Comparison of ENCODE assay signal across 11 cellular contexts in the genomic region with DNA sequence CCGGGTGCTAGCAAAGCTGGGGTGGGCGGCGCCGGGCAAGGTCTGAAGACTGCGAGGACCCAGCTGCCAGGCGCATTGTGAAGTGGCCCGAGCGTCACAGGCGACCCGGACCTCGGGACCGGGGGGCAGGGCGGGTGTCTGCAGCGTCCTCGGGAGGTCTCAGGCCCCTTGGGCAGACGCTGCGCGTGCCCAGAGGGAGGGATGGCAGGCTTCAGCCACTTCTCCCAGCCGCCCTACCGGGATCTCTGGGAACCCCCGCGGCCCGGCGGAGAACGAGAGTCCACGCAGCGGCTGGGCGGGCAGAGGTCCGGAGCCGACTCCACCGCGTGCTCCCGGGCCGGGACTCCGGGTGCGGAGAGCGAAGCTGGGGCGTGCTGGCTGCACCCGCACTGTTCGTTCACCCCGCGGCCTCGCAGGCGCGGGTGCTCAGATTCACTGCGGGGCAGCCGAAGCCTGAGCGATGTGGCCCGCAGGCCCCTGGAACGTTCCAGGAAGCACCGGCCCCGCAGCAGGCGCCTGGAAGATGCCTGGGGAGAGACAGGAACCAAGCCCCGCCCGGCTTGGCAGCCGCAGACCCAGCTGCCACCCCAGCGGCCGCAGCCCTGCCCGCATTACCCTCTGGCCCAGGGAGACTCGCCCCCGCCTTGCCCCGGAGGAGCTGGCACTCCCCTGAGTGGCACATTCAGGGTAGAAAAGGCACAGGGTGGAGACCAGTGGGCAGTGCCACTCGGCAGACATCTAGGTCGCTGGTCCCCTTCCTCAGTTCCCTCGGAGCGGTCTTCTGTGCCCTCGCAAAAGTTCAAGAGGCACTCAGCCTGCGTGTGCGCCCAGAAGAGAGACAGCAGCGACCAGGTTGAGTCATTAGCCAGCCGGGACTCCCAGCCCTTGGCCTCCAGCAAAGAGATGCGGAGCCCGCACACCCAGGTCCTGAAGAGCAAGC. TPM values are rescaled to one million over a fixed set of nuclear protein-coding genes. Genes with fewer than 3 reads are reported as not detected.
DNase-seq lines count a peak whose midpoint lies in the region; ATAC-seq, FAIRE-seq and TF ChIP-seq lines count a peak whose summit lies in the region.
"Had no signal": no experiment of that assay in that cellular context is flagged by ENCODE, and none has a peak within 500 bp of the region (broad histone marks: within the 10 kb centered on the region; RNA-seq: fewer than 3 reads in every experiment).

CCDC185 (plus strand) TSS at position 141 of the 940 bp plus-strand sequence; CDS start at position 202, 61 bp downstream.

- WGBS in right lobe of liver (ENCODE audit: insufficient coverage, low coverage, low lambda C conversion rate, missing lambda C conversion rate) = 36% methylated on average over 22 of the region's 73 CpGs

- H3K36me3 Mint-ChIP-seq in activated naive CD4-positive, alpha-beta T cell treated with anti-CD3 and anti-CD28 coated beads, Interleukin-2, amount 50 U/mL, for 24 hours = no peaks in the 10 kb centered on the region
- no peaks in the 10 kb centered on the region for H3K36me3 Mint-ChIP-seq in activated naive CD4-positive, alpha-beta T cell treated with anti-CD3 and anti-CD28 coated beads, Interleukin-2, amount 10 ng/mL, durations not matched to agents 7 days and 5 days

- TF ChIP-seq CTCF in colonic mucosa (IDR thresholded peaks at IDR 0.05) = no peak
- TF ChIP-seq CTCF in right lobe of liver (IDR thresholded peaks at IDR 0.05) = no peak

- H3K9me3 ChIP-seq in colonic mucosa (no peaks in the 10 kb centered on the region), right lobe of liver (no peaks in the 10 kb centered on the region)
- H3K9me3 ChIP-seq: SJCRH30 had no signal

- H3K4me1 Mint-ChIP-seq in activated naive CD4-positive, alpha-beta T cell treated with anti-CD3 and anti-CD28 coated beads, Interleukin-2, amount 50 U/mL, for 24 hours = no peaks in the 10 kb centered on the region
- H3K4me1 Mint-ChIP-seq in activated naive CD4-positive, alpha-beta T cell treated with anti-CD3 and anti-CD28 coated beads, Interleukin-2, amount 10 ng/mL, durations not matched to agents 7 days and 5 days = no peaks in the 10 kb centered on the region

- no peaks in the 10 kb centered on the region for H3K9me3 Mint-ChIP-seq in activated naive CD4-positive, alpha-beta T cell treated with anti-CD3 and anti-CD28 coated beads, Interleukin-2, amount 50 U/mL, for 24 hours
- H3K9me3 Mint-ChIP-seq in activated naive CD4-positive, alpha-beta T cell treated with anti-CD3 and anti-CD28 coated beads, Interleukin-2, amount 10 ng/mL, durations not matched to agents 7 days and 5 days = no peaks in the 10 kb centered on the region
- H3K9me3 Mint-ChIP-seq: effector memory CD8-positive, alpha-beta T cell had no signal

- no peak for TF ChIP-seq POLR2A in right lobe of liver (IDR thresholded peaks at IDR 0.05)

- H3K27ac Mint-ChIP-seq in activated naive CD4-positive, alpha-beta T cell treated with anti-CD3 and anti-CD28 coated beads, Interleukin-2, amount 50 U/mL, for 24 hours = no peak within 1 kb of the TSS
- H3K27ac Mint-ChIP-seq in activated naive CD4-positive, alpha-beta T cell treated with anti-CD3 and anti-CD28 coated beads, Interleukin-2, amount 10 ng/mL, durations not matched to agents 7 days and 5 days = no peak within 1 kb of the TSS
- H3K27ac Mint-ChIP-seq: effector memory CD8-positive, alpha-beta T cell had no signal

- ATAC-seq in right lobe of liver = peak in 3 of 4 donors; percentile 37 to 60 (median 49)
- ATAC-seq: effector memory CD8-positive, alpha-beta T cell had no signal

- peak within 1 kb of the TSS; percentile 14 for H3K4me3 ChIP-seq in colonic mucosa
- peak within 1 kb of the TSS in 2 of 3 donors; percentile 6 to 12 for H3K4me3 ChIP-seq in right lobe of liver
- H3K4me3 ChIP-seq: SJCRH30 had no signal

- FAIRE-seq in urothelium cell line (lab: Jason Lieb, UNC) = no peak

- DNase-seq in activated naive CD4-positive, alpha-beta T cell treated with anti-CD3 and anti-CD28 coated beads, Interleukin-2, amount 10 ng/mL, durations not matched to agents 7 days and 5 days = no peak
- DNase-seq in colonic mucosa = no peak
- peak in 1 of 3 donors; percentile 16 for DNase-seq in right lobe of liver
- peak; percentile 18 for DNase-seq in urothelium cell line (ENCODE audit: low spot score)
- DNase-seq in stimulated activated CD4-positive, alpha-beta T cell treated with anti-CD3 and anti-CD28 coated beads, Interleukin-15, amount 100 ng/mL, for 24 hours = no peak
- DNase-seq in NCI-H2196 (lab: John Stamatoyannopoulos, UW; ENCODE audit: unreplicated experiment) = no peak
- no peak for DNase-seq in ureter (ENCODE audit: low spot score)
- DNase-seq: activated CD8-positive, alpha-beta memory T cell treated with anti-CD3 and anti-CD28 coated beads, Interleukin-2, amount 50 U/mL, for 4 hours; effector memory CD8-positive, alpha-beta T cell; SJCRH30 had no signal

- H3K36me3 ChIP-seq in colonic mucosa (no peaks in the 10 kb centered on the region), right lobe of liver (no peaks in the 10 kb centered on the region)
- H3K36me3 ChIP-seq: SJCRH30 had no signal

- intact Hi-C loops in colonic mucosa (cut with DNase I) = no loop called here
- intact Hi-C loops in right lobe of liver (cut with DNase I) = no loop called here

- H3K9ac ChIP-seq in colonic mucosa (ENCODE audit: low read depth in 2 of 2, low read length in 2 of 2) = no peak within 1 kb of the TSS

- H3K27ac ChIP-seq in colonic mucosa = no peak within 1 kb of the TSS
- no peak within 1 kb of the TSS for H3K27ac ChIP-seq in right lobe of liver
- H3K27ac ChIP-seq: SJCRH30 had no signal

- H3K4me1 ChIP-seq in colonic mucosa (no peaks in the 10 kb centered on the region), right lobe of liver (no peaks in the 10 kb centered on the region)
- H3K4me1 ChIP-seq: SJCRH30 had no signal

- H3K4me3 Mint-ChIP-seq in activated naive CD4-positive, alpha-beta T cell treated with anti-CD3 and anti-CD28 coated beads, Interleukin-2, amount 50 U/mL, for 24 hours = peak within 1 kb of the TSS; percentile 39
- no peak within 1 kb of the TSS for H3K4me3 Mint-ChIP-seq in activated naive CD4-positive, alpha-beta T cell treated with anti-CD3 and anti-CD28 coated beads, Interleukin-2, amount 10 ng/mL, durations not matched to agents 7 days and 5 days
- H3K4me3 Mint-ChIP-seq: effector memory CD8-positive, alpha-beta T cell had no signal

- peaks cover 9% of the 10 kb centered on the region for H3K27me3 Mint-ChIP-seq in activated naive CD4-positive, alpha-beta T cell treated with anti-CD3 and anti-CD28 coated beads, Interleukin-2, amount 50 U/mL, for 24 hours
- peaks cover 42% of the 10 kb centered on the region for H3K27me3 Mint-ChIP-seq in activated naive CD4-positive, alpha-beta T cell treated with anti-CD3 and anti-CD28 coated beads, Interleukin-2, amount 10 ng/mL, durations not matched to agents 7 days and 5 days

- CTCF ChIA-PET in activated naive CD4-positive, alpha-beta T cell treated with anti-CD3 and anti-CD28 coated beads, Interleukin-2, amount 10 ng/mL, durations not matched to agents 7 days and 5 days (lab: Charles Lee) = no interaction called here

- peaks cover 21% of the 10 kb centered on the region for H3K27me3 ChIP-seq in colonic mucosa
- peaks cover 0 to 5% of the 10 kb centered on the region in 2 donors for H3K27me3 ChIP-seq in right lobe of liver
- H3K27me3 ChIP-seq: SJCRH30 had no signal

RNA-seq across cellular contexts. Expression of gene CCDC185, which starts in this region (rescaled TPM):
- not detected for total RNA-seq in colonic mucosa
- total RNA-seq in right lobe of liver = not detected
- total RNA-seq in ureter = not detected
- total RNA-seq: SJCRH30 had no signal

Comparison
In these comparisons a context has a peak if more than half of its experiments do, and no peak if none do; other contexts are left out.
1. Peak in ATAC-seq and H3K4me3 ChIP-seq in right lobe of liver; RNA of the gene not detected or under 1 TPM.